ENCODE assay signal across 11 cellular contexts in genomic region chr1:46520063-46520911, GRCh38. TPM values are rescaled to one million over a fixed set of nuclear protein-coding genes. Genes with fewer than 3 reads are reported as not detected.
DNase-seq lines count a peak whose midpoint lies in the region; ATAC-seq and TF ChIP-seq lines count a peak whose summit lies in the region.
"Had no signal": no experiment of that assay in that cellular context is flagged by ENCODE, and none has a peak within 500 bp of the region (broad histone marks: within the 10 kb centered on the region; RNA-seq: fewer than 3 reads in every experiment).

No MANE protein-coding gene starts in this region.

- no peaks in the 10 kb centered on the region for H3K36me3 Mint-ChIP-seq in osteocyte (ENCODE audit: unreplicated experiment)
- H3K36me3 Mint-ChIP-seq: naive thymus-derived CD4-positive, alpha-beta T cell had no signal

- no peak for ATAC-seq in HG02588 (IDR thresholded peaks at IDR 0.05; ENCODE audit: unreplicated experiment)
- ATAC-seq in GM18868 (IDR thresholded peaks at IDR 0.05; ENCODE audit: unreplicated experiment) = no peak
- ATAC-seq: naive thymus-derived CD4-positive, alpha-beta T cell had no signal

- no peaks in the 10 kb centered on the region for H3K9me3 Mint-ChIP-seq in osteocyte (ENCODE audit: unreplicated experiment)
- H3K9me3 Mint-ChIP-seq: activated CD4-positive, alpha-beta memory T cell treated with anti-CD3 and anti-CD28 coated beads, Interleukin-2, amount 10 ng/mL, durations not matched to agents 7 days and 5 days; naive thymus-derived CD4-positive, alpha-beta T cell had no signal

- TF ChIP-seq CTCF in osteocyte (IDR thresholded peaks at IDR 0.05) = no peak

- peaks cover 18% of the 10 kb centered on the region for H3K27me3 Mint-ChIP-seq in osteocyte (ENCODE audit: unreplicated experiment)

- peaks cover 33% of the 10 kb centered on the region for H3K4me1 Mint-ChIP-seq in osteocyte (ENCODE audit: unreplicated experiment)

- H3K4me3 Mint-ChIP-seq in osteocyte (ENCODE audit: unreplicated experiment) = no peak overlapping the region
- H3K4me3 Mint-ChIP-seq: activated CD4-positive, alpha-beta memory T cell treated with anti-CD3 and anti-CD28 coated beads, Interleukin-2, amount 10 ng/mL, durations not matched to agents 7 days and 5 days; naive thymus-derived CD4-positive, alpha-beta T cell had no signal

- DNase-seq in ELR (ENCODE audit: low read depth) (peak; percentile 86), NCI-H2107 (lab: John Stamatoyannopoulos, UW) (peak; percentile 40), ecto neural progenitor cell (ENCODE audit: low spot score) (peak; percentile 86), osteocyte (ENCODE audit: extremely low spot score, unreplicated experiment) (peak; percentile 88), GDM1 (lab: John Stamatoyannopoulos, UW) (no peak)
- DNase-seq: activated CD4-positive, alpha-beta memory T cell treated with anti-CD3 and anti-CD28 coated beads, Interleukin-2, amount 10 ng/mL, durations not matched to agents 7 days and 5 days; naive thymus-derived CD4-positive, alpha-beta T cell had no signal

- peak overlapping the region; percentile 21 for H3K27ac Mint-ChIP-seq in osteocyte (ENCODE audit: unreplicated experiment)

RNA-seq across cellular contexts. Expression of gene DMBX1, which starts 30.7 kb away (rescaled TPM):
- total RNA-seq in osteocyte = not detected in 2 replicates
- total RNA-seq: dorsolateral prefrontal cortex; naive thymus-derived CD4-positive, alpha-beta T cell; NCI-H460 had no signal

RNA-seq across cellular contexts. Expression of gene KNCN, which starts 31.2 kb away (rescaled TPM):
- not detected in 2 replicates for total RNA-seq in osteocyte
- total RNA-seq: activated CD4-positive, alpha-beta memory T cell treated with anti-CD3 and anti-CD28 coated beads, Interleukin-2, amount 10 ng/mL, durations not matched to agents 7 days and 5 days; naive thymus-derived CD4-positive, alpha-beta T cell; NCI-H460 had no signal
